In genomic region chr2:128195435-128195984, GRCh38 we compare ENCODE assay signal across 14 cellular contexts.
DNase-seq lines count a peak whose midpoint lies in the region; ATAC-seq and TF ChIP-seq lines count a peak whose summit lies in the region.
"Had no signal": no experiment of that assay in that cellular context is flagged by ENCODE, and none has a peak within 500 bp of the region (broad histone marks: within the 10 kb centered on the region; RNA-seq: fewer than 3 reads in every experiment).

No MANE protein-coding gene starts in this region.

- TF ChIP-seq CTCF in endothelial cell (IDR thresholded peaks at IDR 0.05; ENCODE audit: unreplicated experiment) (no peak), neutrophil (IDR thresholded peaks at IDR 0.05) (no peak)

- H3K36me3 ChIP-seq in neutrophil: peaks cover 23% of the 10 kb centered on the region

- H3K4me3 ChIP-seq in neutrophil (ENCODE audit: low read depth in 1 of 2, low read length in 1 of 2): no peak overlapping the region
- H3K4me3 ChIP-seq: heart right ventricle had no signal

- no peaks in the 10 kb centered on the region for H3K27me3 Mint-ChIP-seq in T-helper 1 cell treated with Interleukin-12 subunit alpha and Interleukin-12 subunit beta and Interleukin-4 antibody, amounts not matched to agents 30 μg/mL and 1 μg/mL, for 36 hours (ENCODE audit: low read depth)
- peaks cover 4% of the 10 kb centered on the region for H3K27me3 Mint-ChIP-seq in endothelial cell (ENCODE audit: unreplicated experiment)
- H3K27me3 Mint-ChIP-seq: brain had no signal

- peaks cover 35% of the 10 kb centered on the region for H3K36me3 Mint-ChIP-seq in T-helper 1 cell treated with Interleukin-12 subunit alpha and Interleukin-12 subunit beta and Interleukin-4 antibody, amounts not matched to agents 30 μg/mL and 1 μg/mL, for 36 hours (ENCODE audit: low read depth)
- peaks cover 18% of the 10 kb centered on the region for H3K36me3 Mint-ChIP-seq in endothelial cell (ENCODE audit: low read depth, unreplicated experiment)

- no peaks in the 10 kb centered on the region for H3K9me3 ChIP-seq in neutrophil
- H3K9me3 ChIP-seq: heart right ventricle had no signal

- H3K9me3 Mint-ChIP-seq in T-helper 1 cell treated with Interleukin-12 subunit alpha and Interleukin-12 subunit beta and Interleukin-4 antibody, amounts not matched to agents 30 μg/mL and 1 μg/mL, for 36 hours: no peaks in the 10 kb centered on the region
- H3K9me3 Mint-ChIP-seq in endothelial cell (ENCODE audit: unreplicated experiment): no peaks in the 10 kb centered on the region
- H3K9me3 Mint-ChIP-seq: activated naive CD4-positive, alpha-beta T cell treated with anti-CD3 and anti-CD28 coated beads for 36 hours; brain had no signal

- peak overlapping the region; percentile 16 for H3K27ac ChIP-seq in neutrophil

- H3K4me1 Mint-ChIP-seq in T-helper 1 cell treated with Interleukin-12 subunit alpha and Interleukin-12 subunit beta and Interleukin-4 antibody, amounts not matched to agents 30 μg/mL and 1 μg/mL, for 36 hours (ENCODE audit: low read depth): peaks cover 21% of the 10 kb centered on the region
- peaks cover 5% of the 10 kb centered on the region for H3K4me1 Mint-ChIP-seq in endothelial cell (ENCODE audit: unreplicated experiment)

- no peaks in the 10 kb centered on the region for H3K4me1 ChIP-seq in neutrophil (ENCODE audit: control insufficient read depth in 1 of 2, insufficient read depth in 1 of 2, low read depth in 1 of 2, low read length in 1 of 2)

- no peaks in the 10 kb centered on the region for H3K27me3 ChIP-seq in neutrophil
- H3K27me3 ChIP-seq: heart right ventricle had no signal

- ATAC-seq in GM19351 (IDR thresholded peaks at IDR 0.05; ENCODE audit: unreplicated experiment): no peak

- no peak for DNase-seq in T-helper 1 cell
- peak; percentile 40 for DNase-seq in HuH-7 (ENCODE audit: low spot score)
- no peak for DNase-seq in endothelial cell (ENCODE audit: low spot score)
- DNase-seq in SW 1271 (lab: John Stamatoyannopoulos, UW): no peak
- DNase-seq in NCI-H1694 (lab: John Stamatoyannopoulos, UW): no peak
- DNase-seq: activated CD4-positive, CD25-positive, alpha-beta regulatory T cell; activated naive CD4-positive, alpha-beta T cell treated with anti-CD3 and anti-CD28 coated beads for 36 hours; heart right ventricle; NCI-H1417 treated with DMSO at 0.1 percent for 48 hours; NCI-H2171 treated with DMSO at 0.1 percent for 48 hours had no signal

- peak overlapping the region; percentile 55 for H3K27ac Mint-ChIP-seq in T-helper 1 cell treated with Interleukin-12 subunit alpha and Interleukin-12 subunit beta and Interleukin-4 antibody, amounts not matched to agents 30 μg/mL and 1 μg/mL, for 36 hours
- peak overlapping the region; percentile 16 for H3K27ac Mint-ChIP-seq in endothelial cell (ENCODE audit: unreplicated experiment)

- no peak overlapping the region for H3K4me3 Mint-ChIP-seq in T-helper 1 cell treated with Interleukin-12 subunit alpha and Interleukin-12 subunit beta and Interleukin-4 antibody, amounts not matched to agents 30 μg/mL and 1 μg/mL, for 36 hours
- H3K4me3 Mint-ChIP-seq in endothelial cell (ENCODE audit: unreplicated experiment): no peak overlapping the region
- H3K4me3 Mint-ChIP-seq: activated naive CD4-positive, alpha-beta T cell treated with anti-CD3 and anti-CD28 coated beads for 36 hours; brain had no signal
